In genomic region chr10:131205556-131205955, GRCh38 we compare ENCODE assay signal across 23 cellular contexts.
DNase-seq lines count a peak whose midpoint lies in the region; ATAC-seq and TF ChIP-seq lines count a peak whose summit lies in the region.
"Had no signal": no experiment of that assay in that cellular context is flagged by ENCODE, and none has a peak within 500 bp of the region (broad histone marks: within the 10 kb centered on the region; RNA-seq: fewer than 3 reads in every experiment).

No MANE protein-coding gene starts in this region.

- DNase-seq in activated CD8-positive, alpha-beta memory T cell treated with anti-CD3 and anti-CD28 coated beads for 24 hours = peak; percentile 28
- no peak for DNase-seq in activated CD8-positive, alpha-beta memory T cell treated with anti-CD3 and anti-CD28 coated beads, Interleukin-2, amount 50 U/mL, for 4 hours
- DNase-seq in ecto neural progenitor cell (ENCODE audit: low spot score) (peak; percentile 14), osteocyte (ENCODE audit: extremely low spot score, unreplicated experiment) (peak; percentile 80), ureter (ENCODE audit: low spot score) (peak; percentile 28)
- DNase-seq in stimulated activated effector memory CD8-positive, alpha-beta T cell treated with anti-CD3 and anti-CD28 coated beads, Interleukin-12 subunit alpha, Interleukin-12 subunit beta, amount 100 ng/mL, for 72 hours (ENCODE audit: low spot score in 2 of 2) = no peak
- DNase-seq: 8988T, BE2C, DMS53, EL, GOT3, Kasumi-1, MM.1S, NCI-H1092, NCI-H1436 treated with DMSO at 0.1 percent for 48 hours, NCI-H2029, NCI-H2171, NCI-H526, PC-3, RPMI8226 had no signal

- no peaks in the 10 kb centered on the region for H3K27me3 Mint-ChIP-seq in osteocyte (ENCODE audit: unreplicated experiment)

- H3K9me3 Mint-ChIP-seq in osteocyte (ENCODE audit: unreplicated experiment) = peaks cover 10% of the 10 kb centered on the region
- no peaks in the 10 kb centered on the region for H3K9me3 Mint-ChIP-seq in stimulated activated effector memory CD8-positive, alpha-beta T cell treated with anti-CD3 and anti-CD28 coated beads, Interleukin-12 subunit alpha, Interleukin-12 subunit beta, amount 100 ng/mL, for 72 hours
- H3K9me3 Mint-ChIP-seq: CD8-positive, alpha-beta T cell had no signal

- TF ChIP-seq CTCF in osteocyte (IDR thresholded peaks at IDR 0.05) = no peak

- H3K36me3 Mint-ChIP-seq in osteocyte (ENCODE audit: unreplicated experiment) = no peaks in the 10 kb centered on the region
- no peaks in the 10 kb centered on the region for H3K36me3 Mint-ChIP-seq in stimulated activated effector memory CD8-positive, alpha-beta T cell treated with anti-CD3 and anti-CD28 coated beads, Interleukin-12 subunit alpha, Interleukin-12 subunit beta, amount 100 ng/mL, for 72 hours
- H3K36me3 Mint-ChIP-seq: CD8-positive, alpha-beta T cell had no signal

- no peak overlapping the region for H3K27ac Mint-ChIP-seq in osteocyte (ENCODE audit: unreplicated experiment)
- H3K27ac Mint-ChIP-seq in stimulated activated effector memory CD8-positive, alpha-beta T cell treated with anti-CD3 and anti-CD28 coated beads, Interleukin-12 subunit alpha, Interleukin-12 subunit beta, amount 100 ng/mL, for 72 hours = no peak overlapping the region
- H3K27ac Mint-ChIP-seq: CD8-positive, alpha-beta T cell had no signal

- no peak overlapping the region for H3K4me3 Mint-ChIP-seq in osteocyte (ENCODE audit: unreplicated experiment)
- H3K4me3 Mint-ChIP-seq in stimulated activated effector memory CD8-positive, alpha-beta T cell treated with anti-CD3 and anti-CD28 coated beads, Interleukin-12 subunit alpha, Interleukin-12 subunit beta, amount 100 ng/mL, for 72 hours = no peak overlapping the region
- H3K4me3 Mint-ChIP-seq: CD8-positive, alpha-beta T cell had no signal

- H3K4me1 Mint-ChIP-seq in osteocyte (ENCODE audit: unreplicated experiment) = no peaks in the 10 kb centered on the region
- H3K4me1 Mint-ChIP-seq in stimulated activated effector memory CD8-positive, alpha-beta T cell treated with anti-CD3 and anti-CD28 coated beads, Interleukin-12 subunit alpha, Interleukin-12 subunit beta, amount 100 ng/mL, for 72 hours = no peaks in the 10 kb centered on the region

- ATAC-seq in GM21737 (IDR thresholded peaks at IDR 0.05; ENCODE audit: unreplicated experiment) (no peak), GM18502 (IDR thresholded peaks at IDR 0.05; ENCODE audit: poor library complexity, unreplicated experiment) (no peak)
- no peak for ATAC-seq in stimulated activated effector memory CD8-positive, alpha-beta T cell treated with anti-CD3 and anti-CD28 coated beads, Interleukin-12 subunit alpha, Interleukin-12 subunit beta, amount 100 ng/mL, for 72 hours
- ATAC-seq: CD8-positive, alpha-beta T cell; PC-3 had no signal

Comparison
In these comparisons a context has a peak if more than half of its experiments do, and no peak if none do; other contexts are left out.
1. DNase-seq: peak in activated CD8-positive, alpha-beta memory T cell treated with anti-CD3 and anti-CD28 coated beads for 24 hours (single experiment), ecto neural progenitor cell (single experiment), osteocyte (single experiment) and ureter (single experiment); none in activated CD8-positive, alpha-beta memory T cell treated with anti-CD3 and anti-CD28 coated beads, Interleukin-2, amount 50 U/mL, for 4 hours (single experiment) and stimulated activated effector memory CD8-positive, alpha-beta T cell treated with anti-CD3 and anti-CD28 coated beads, Interleukin-12 subunit alpha, Interleukin-12 subunit beta, amount 100 ng/mL, for 72 hours (0 of 2).